Comparison of ENCODE assay signal across 22 cellular contexts in genomic region chr5:64333891-64334290, GRCh38.
"Had no signal": no experiment of that assay in that cellular context is flagged by ENCODE, and none has a peak within 500 bp of the region (broad histone marks: within the 10 kb centered on the region; RNA-seq: fewer than 3 reads in every experiment).

No MANE protein-coding gene starts in this region.

- H3K27ac ChIP-seq: heart left ventricle, left ventricle myocardium inferior, right lobe of liver, tibial nerve had no signal

- H3K4me3 Mint-ChIP-seq: activated T-cell treated with anti-CD3 and anti-CD28 coated beads, Interleukin-2, amount 50 U/mL, for 72 hours; central memory CD8-positive, alpha-beta T cell; immature natural killer cell had no signal

- H3K36me3 Mint-ChIP-seq: activated naive CD4-positive, alpha-beta T cell treated with anti-CD3 and anti-CD28 coated beads, Interleukin-2, amount 50 U/mL, for 72 hours; immature natural killer cell had no signal

- H3K4me1 Mint-ChIP-seq: central memory CD8-positive, alpha-beta T cell; immature natural killer cell had no signal

- DNase-seq: activated CD4-positive, alpha-beta T cell treated with anti-CD3 and anti-CD28 coated beads for 4 hours; activated CD4-positive, alpha-beta T cell treated with anti-CD3 and anti-CD28 coated beads, Interleukin-2, amount 50 U/mL, for 4 hours; activated naive CD4-positive, alpha-beta T cell; activated T-cell treated with anti-CD3 and anti-CD28 coated beads for 4 hours; activated T-cell treated with anti-CD3 and anti-CD28 coated beads, Interleukin-2, amount 50 U/mL, for 72 hours; dermis blood vessel endothelial cell; effector memory CD4-positive, alpha-beta T cell; foreskin fibroblast; heart left ventricle; hypothalamus; immature natural killer cell; kidney; left ventricle myocardium inferior; posterior cingulate gyrus; right lobe of liver; stimulated activated CD4-positive, alpha-beta T cell treated with anti-CD3 and anti-CD28 coated beads, Interleukin-2, amount 100 ng/mL, for 48 hours; stimulated activated naive CD4-positive, alpha-beta T cell treated with Interleukin-2 at 50 U/mL for 16 hours had no signal

- H3K27me3 Mint-ChIP-seq: central memory CD8-positive, alpha-beta T cell had no signal

- H3K4me3 ChIP-seq: heart left ventricle, left ventricle myocardium inferior, lung, right lobe of liver, tibial nerve had no signal

- H3K36me3 ChIP-seq: right lobe of liver had no signal

- H3K27me3 ChIP-seq: heart left ventricle, right lobe of liver, tibial nerve had no signal

- H3K27ac Mint-ChIP-seq: activated naive CD4-positive, alpha-beta T cell treated with anti-CD3 and anti-CD28 coated beads, Interleukin-2, amount 50 U/mL, for 72 hours; activated T-cell treated with anti-CD3 and anti-CD28 coated beads, Interleukin-2, amount 50 U/mL, for 72 hours; immature natural killer cell had no signal

- ATAC-seq: activated naive CD4-positive, alpha-beta T cell treated with anti-CD3 and anti-CD28 coated beads, Interleukin-2, amount 50 U/mL, for 72 hours; activated T-cell treated with anti-CD3 and anti-CD28 coated beads, Interleukin-2, amount 50 U/mL, for 72 hours; esophagus mucosa; heart left ventricle; right lobe of liver had no signal

- H3K4me1 ChIP-seq: right lobe of liver, tibial nerve had no signal

- H3K9me3 ChIP-seq: heart left ventricle, left ventricle myocardium inferior, right lobe of liver had no signal
